31 cellular contexts compared by ENCODE assay signal in genomic region chr16:13680021-13680672, GRCh38.
DNase-seq lines count a peak whose midpoint lies in the region; ATAC-seq, FAIRE-seq and TF ChIP-seq lines count a peak whose summit lies in the region.
"Had no signal": no experiment of that assay in that cellular context is flagged by ENCODE, and none has a peak within 500 bp of the region (broad histone marks: within the 10 kb centered on the region; RNA-seq: fewer than 3 reads in every experiment).

No MANE protein-coding gene starts in this region.

- no peak for ATAC-seq in K562
- ATAC-seq: activated CD4-positive, alpha-beta T cell treated with anti-CD3 and anti-CD28 coated beads for 36 hours; activated CD8-positive, alpha-beta T cell treated with anti-CD3 and anti-CD28 coated beads, Interleukin-2, amount 10 ng/mL, durations not matched to agents 7 days and 5 days; body of pancreas; esophagus mucosa; naive thymus-derived CD8-positive, alpha-beta T cell had no signal

- no peaks in the 10 kb centered on the region for H3K36me3 Mint-ChIP-seq in neural progenitor cell
- H3K36me3 Mint-ChIP-seq: naive thymus-derived CD8-positive, alpha-beta T cell had no signal

- no peak for TF ChIP-seq EP300 in K562 (IDR thresholded peaks at IDR 0.05; ENCODE audit: low read length)

- H3K27me3 Mint-ChIP-seq in neural progenitor cell (ENCODE audit: insufficient read depth, low read depth), result peaks cover 6% of the 10 kb centered on the region

- H3K4me1 Mint-ChIP-seq in neural progenitor cell, result peaks cover 13% of the 10 kb centered on the region
- H3K4me1 Mint-ChIP-seq: activated CD4-positive, alpha-beta T cell treated with anti-CD3 and anti-CD28 coated beads for 36 hours; naive thymus-derived CD8-positive, alpha-beta T cell had no signal

- no peak overlapping the region for H3K4me3 Mint-ChIP-seq in neural progenitor cell
- H3K4me3 Mint-ChIP-seq: activated CD4-positive, alpha-beta T cell treated with anti-CD3 and anti-CD28 coated beads for 36 hours; activated CD8-positive, alpha-beta T cell treated with anti-CD3 and anti-CD28 coated beads, Interleukin-2, amount 10 ng/mL, durations not matched to agents 7 days and 5 days; activated naive CD4-positive, alpha-beta T cell treated with anti-CD3 and anti-CD28 coated beads for 36 hours; endodermal cell; naive thymus-derived CD8-positive, alpha-beta T cell had no signal

- no peaks in the 10 kb centered on the region for H3K27me3 ChIP-seq in KMS-11 (ENCODE audit: insufficient read depth, low read depth)
- H3K27me3 ChIP-seq in K562 (ENCODE audit: control insufficient read depth in 2 of 2, insufficient read depth in 2 of 2, low read length in 2 of 2), result no peaks in the 10 kb centered on the region
- H3K27me3 ChIP-seq in neural progenitor cell, result no peaks in the 10 kb centered on the region
- H3K27me3 ChIP-seq: adrenal gland, BLaER1, body of pancreas, stomach, thyroid gland, uterus had no signal

- peaks cover 4% of the 10 kb centered on the region for H3K9me3 Mint-ChIP-seq in neural progenitor cell
- H3K9me3 Mint-ChIP-seq: endodermal cell had no signal

- in situ Hi-C loops in K562 (cut with MboI), result no loop called here

- H4K20me1 ChIP-seq in KMS-11 (ENCODE audit: insufficient read depth), result no peaks in the 10 kb centered on the region
- no peaks in the 10 kb centered on the region for H4K20me1 ChIP-seq in K562 (replicated peaks; ENCODE audit: control insufficient read depth, insufficient read depth, low read length)
- no peaks in the 10 kb centered on the region for H4K20me1 ChIP-seq in neural progenitor cell (ENCODE audit: low read depth)
- H4K20me1 ChIP-seq: BLaER1 had no signal

- no peaks in the 10 kb centered on the region for H3K4me1 ChIP-seq in KMS-11 (ENCODE audit: low read depth, poor library complexity, severe bottlenecking)
- no peaks in the 10 kb centered on the region for H3K4me1 ChIP-seq in K562 (replicated peaks in 1 of 2; ENCODE audit: control insufficient read depth in 2 of 2, insufficient read depth in 2 of 2, low read length in 2 of 2)
- no peaks in the 10 kb centered on the region for H3K4me1 ChIP-seq in neural progenitor cell
- H3K4me1 ChIP-seq: adrenal gland, BLaER1, body of pancreas, spleen, stomach, thyroid gland, uterus had no signal

- CTCF ChIA-PET in K562 (lab: Yijun Ruan, JAX; ENCODE audit: low intra/inter-chr PET ratio), result no interaction called here

- H3K36me3 ChIP-seq in KMS-11 (ENCODE audit: insufficient read depth) (no peaks in the 10 kb centered on the region), K562 (ENCODE audit: control insufficient read depth, insufficient read depth, low read length) (no peaks in the 10 kb centered on the region), neural progenitor cell (no peaks in the 10 kb centered on the region)
- H3K36me3 ChIP-seq: adrenal gland, BLaER1, spleen, stomach, thyroid gland, uterus had no signal

- H3K4me3 ChIP-seq in KMS-11 (IDR thresholded peaks at IDR 0.05; ENCODE audit: insufficient read depth, low read depth, low read length) (no peak overlapping the region), K562 (no peak overlapping the region), neural progenitor cell (no peak overlapping the region)
- H3K4me3 ChIP-seq: adrenal gland, BLaER1, body of pancreas, spleen, stomach, thyroid gland, uterus had no signal

- H3K79me2 ChIP-seq in KMS-11 (ENCODE audit: insufficient read depth, low read depth) (no peaks in the 10 kb centered on the region), K562 (ENCODE audit: control insufficient read depth, insufficient read depth, low read length) (no peaks in the 10 kb centered on the region), neural progenitor cell (ENCODE audit: low read depth) (no peaks in the 10 kb centered on the region)

- H3K9me3 ChIP-seq in K562 (replicated peaks; ENCODE audit: control insufficient read depth, insufficient read depth, low read depth, low read length) (no peaks in the 10 kb centered on the region), neural progenitor cell (ENCODE audit: low read depth) (no peaks in the 10 kb centered on the region)
- H3K9me3 ChIP-seq: adrenal gland, BLaER1, body of pancreas, spleen, thyroid gland, uterus had no signal

- H3F3A ChIP-seq in neural progenitor cell (ENCODE audit: low read depth), result no peaks in the 10 kb centered on the region

- H3K27ac ChIP-seq in KMS-11 (no peak overlapping the region), K562 (ENCODE audit: extremely low read depth, low read depth, low read length) (no peak overlapping the region), neural progenitor cell (no peak overlapping the region)
- H3K27ac ChIP-seq: adrenal gland, BLaER1, body of pancreas, spleen, stomach, thyroid gland, uterus had no signal

- POLR2A ChIA-PET in K562 (lab: Yijun Ruan, JAX), result interaction anchor here (0.6 kb wide), 1 partner anchor 240 kb away, joined by 5 read pairs; the partner anchor contains the start of gene ERCC4

- FAIRE-seq in K562 (lab: Jason Lieb, UNC), result no peak
- FAIRE-seq: G401.6, kidney had no signal

- TF ChIP-seq CTCF in KMS-11 (conservative IDR thresholded peaks at IDR 0.05; ENCODE audit: low read depth, low read length) (no peak), K562 (IDR thresholded peaks at IDR 0.05 in 2 of 3, conservative IDR thresholded peaks at IDR 0.05 in 1 of 3; ENCODE audit: insufficient read depth in 2 of 3, low read depth in 1 of 3, low read length in 3 of 3) (no peak), neural progenitor cell (IDR thresholded peaks at IDR 0.05) (no peak)

- H2AFZ ChIP-seq in KMS-11 (ENCODE audit: low read depth) (peak overlapping the region; percentile 15; the same call in 1 of the 2 replicates), K562 (ENCODE audit: low read depth, low read length) (no peak overlapping the region), neural progenitor cell (replicated peaks) (peak overlapping the region; percentile 26)

- no peak for TF ChIP-seq RAD21 in K562 (CRISPR knock-in tag; conservative IDR thresholded peaks at IDR 0.05 in 1 of 2, IDR thresholded peaks at IDR 0.05 in 1 of 2)

- H3K4me2 ChIP-seq in KMS-11, result no peak overlapping the region
- H3K4me2 ChIP-seq in K562 (ENCODE audit: insufficient read depth, low read length), result no peak overlapping the region
- H3K4me2 ChIP-seq in neural progenitor cell, result no peak overlapping the region
- H3K4me2 ChIP-seq: BLaER1 had no signal

- no peak overlapping the region for H3K27ac Mint-ChIP-seq in neural progenitor cell
- H3K27ac Mint-ChIP-seq: activated CD4-positive, alpha-beta T cell treated with anti-CD3 and anti-CD28 coated beads for 36 hours; activated CD8-positive, alpha-beta T cell treated with anti-CD3 and anti-CD28 coated beads, Interleukin-2, amount 10 ng/mL, durations not matched to agents 7 days and 5 days; activated naive CD4-positive, alpha-beta T cell treated with anti-CD3 and anti-CD28 coated beads for 36 hours; endodermal cell; naive thymus-derived CD8-positive, alpha-beta T cell had no signal

- intact Hi-C loops in K562 (cut with micrococcal nuclease), result no loop called here

- H3K9me1 ChIP-seq in K562 (ENCODE audit: control insufficient read depth, insufficient read depth, low read length), result no peaks in the 10 kb centered on the region

- DNase-seq in Ammon's horn (ENCODE audit: low spot score), result peak; percentile 4
- no peak for DNase-seq in K562 (ENCODE audit: extremely low read depth in 1 of 4, low spot score in 3 of 4)
- no peak for DNase-seq in neural progenitor cell (ENCODE audit: low spot score)
- DNase-seq in HuH-7.5 (ENCODE audit: low spot score), result no peak
- no peak for DNase-seq in stimulated activated CD4-positive, alpha-beta T cell treated with anti-CD3 and anti-CD28 coated beads, Interleukin-4, amount 100 ng/mL, for 4 hours
- no peak for DNase-seq in NCI-H146 (lab: John Stamatoyannopoulos, UW)
- DNase-seq: activated CD4-positive, alpha-beta T cell treated with anti-CD3 and anti-CD28 coated beads for 36 hours; activated CD8-positive, alpha-beta T cell treated with anti-CD3 and anti-CD28 coated beads, Interleukin-2, amount 10 ng/mL, durations not matched to agents 7 days and 5 days; activated naive CD4-positive, alpha-beta T cell treated with anti-CD3 and anti-CD28 coated beads for 36 hours; adrenal gland; body of pancreas; dermis blood vessel endothelial cell; DMS53; endodermal cell; foreskin fibroblast; IMR-90; kidney; midbrain; naive thymus-derived CD8-positive, alpha-beta T cell; NCI-H1092; NCI-H1694 treated with DMSO at 0.1 percent for 48 hours; NCI-H526 treated with DMSO at 0.1 percent for 48 hours; spleen; stomach; SW 1271; thyroid gland; uterus had no signal

- H3K9ac ChIP-seq in KMS-11, result no peak overlapping the region
- no peak overlapping the region for H3K9ac ChIP-seq in K562 (ENCODE audit: insufficient read depth in 1 of 2, low read depth in 2 of 2, low read length in 2 of 2)
- no peak overlapping the region for H3K9ac ChIP-seq in neural progenitor cell
- H3K9ac ChIP-seq: BLaER1 had no signal

- TF ChIP-seq POLR2A in K562 (conservative IDR thresholded peaks at IDR 0.05), result no peak

- no TSS peak for BruUV-seq in K562 (replicated peaks; lab: Mats Ljungman, UMichigan)

TF ChIP-seq in K562, 482 proteins besides CTCF, POLR2A, EP300 and RAD21 (continues in another document):
- TF ChIP-seq, protein P1, sequence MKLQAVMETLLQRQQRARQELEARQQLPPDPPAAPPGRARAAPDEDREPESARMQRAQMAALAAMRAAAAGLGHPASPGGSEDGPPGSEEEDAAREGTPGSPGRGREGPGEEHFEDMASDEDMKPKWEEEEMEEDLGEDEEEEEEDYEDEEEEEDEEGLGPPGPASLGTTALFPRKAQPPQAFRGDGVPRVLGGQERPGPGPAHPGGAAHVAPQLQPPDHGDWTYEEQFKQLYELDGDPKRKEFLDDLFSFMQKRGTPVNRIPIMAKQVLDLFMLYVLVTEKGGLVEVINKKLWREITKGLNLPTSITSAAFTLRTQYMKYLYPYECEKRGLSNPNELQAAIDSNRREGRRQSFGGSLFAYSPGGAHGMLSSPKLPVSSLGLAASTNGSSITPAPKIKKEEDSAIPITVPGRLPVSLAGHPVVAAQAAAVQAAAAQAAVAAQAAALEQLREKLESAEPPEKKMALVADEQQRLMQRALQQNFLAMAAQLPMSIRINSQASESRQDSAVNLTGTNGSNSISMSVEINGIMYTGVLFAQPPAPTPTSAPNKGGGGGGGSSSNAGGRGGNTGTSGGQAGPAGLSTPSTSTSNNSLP (IDR thresholded peaks at IDR 0.05; ENCODE audit: borderline replicate concordance, low read depth, low read length), result no peak
- no peak for TF ChIP-seq ZFX (CRISPR knock-in tag; IDR thresholded peaks at IDR 0.05)
- TF ChIP-seq ZNF449 (CRISPR knock-in tag; IDR thresholded peaks at IDR 0.05), result no peak
- no peak for TF ChIP-seq ZNF586 (CRISPR knock-in tag; conservative IDR thresholded peaks at IDR 0.05)
